18 cellular contexts compared by ENCODE assay signal in the genomic region with DNA sequence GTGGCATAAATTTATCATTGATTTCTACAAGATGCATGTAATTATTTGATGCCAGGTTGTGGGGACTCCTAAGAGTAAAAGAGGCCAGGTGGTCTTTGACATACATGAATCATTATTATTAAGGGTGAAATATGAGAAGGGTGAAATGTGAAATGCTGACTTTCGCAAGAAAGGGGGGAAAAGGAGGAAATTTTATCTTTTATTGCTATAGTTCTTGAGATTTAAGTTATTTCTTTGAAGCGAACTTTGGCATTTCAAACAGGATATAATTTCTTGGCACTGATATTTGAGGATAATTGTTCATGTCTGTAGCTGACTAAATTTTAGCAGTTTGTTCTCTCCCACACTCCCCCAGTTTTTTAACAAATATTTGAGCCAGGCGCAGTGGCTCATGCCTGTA.
DNase-seq lines count a peak whose midpoint lies in the region; ATAC-seq and TF ChIP-seq lines count a peak whose summit lies in the region.
"Had no signal": no experiment of that assay in that cellular context is flagged by ENCODE, and none has a peak within 500 bp of the region (broad histone marks: within the 10 kb centered on the region; RNA-seq: fewer than 3 reads in every experiment).

No MANE protein-coding gene starts in this region.

- H3K9me3 ChIP-seq in thymus (ENCODE audit: control insufficient read depth) (no peaks in the 10 kb centered on the region), A673 (ENCODE audit: low read depth, low read length, poor library complexity, severe bottlenecking) (no peaks in the 10 kb centered on the region)
- H3K9me3 ChIP-seq: Caco-2, HAP-1 had no signal

- peaks cover 60% of the 10 kb centered on the region for H3K4me1 Mint-ChIP-seq in activated CD8-positive, alpha-beta T cell treated with anti-CD3 and anti-CD28 coated beads for 36 hours (ENCODE audit: low read depth)
- H3K4me1 Mint-ChIP-seq in activated CD8-positive, alpha-beta T cell treated with anti-CD3 and anti-CD28 coated beads, Interleukin-2, amount 10 ng/mL, durations not matched to agents 7 days and 5 days (ENCODE audit: low read depth): peaks cover 38% of the 10 kb centered on the region

- H3K36me3 ChIP-seq in thymus (ENCODE audit: control insufficient read depth, insufficient read depth): peaks cover 8% of the 10 kb centered on the region
- no peaks in the 10 kb centered on the region for H3K36me3 ChIP-seq in A673 (ENCODE audit: insufficient read depth, low read length, poor library complexity, severe bottlenecking)
- H3K36me3 ChIP-seq: HAP-1 had no signal

- H3K27me3 Mint-ChIP-seq in activated CD8-positive, alpha-beta T cell treated with anti-CD3 and anti-CD28 coated beads for 36 hours: no peaks in the 10 kb centered on the region
- no peaks in the 10 kb centered on the region for H3K27me3 Mint-ChIP-seq in activated CD8-positive, alpha-beta T cell treated with anti-CD3 and anti-CD28 coated beads, Interleukin-2, amount 10 ng/mL, durations not matched to agents 7 days and 5 days (ENCODE audit: low read depth)

- POLR2A ChIA-PET in activated CD8-positive, alpha-beta T cell treated with anti-CD3 and anti-CD28 coated beads for 36 hours (lab: Charles Lee): interaction anchor here (0.6 to 0.9 kb wide), 3 partner anchors 13 to 91 kb away, joined by 3 read pairs; no protein-coding TSS in a partner anchor
- POLR2A ChIA-PET in activated CD8-positive, alpha-beta T cell treated with anti-CD3 and anti-CD28 coated beads, Interleukin-2, amount 10 ng/mL, durations not matched to agents 7 days and 5 days (lab: Charles Lee): no interaction called here
- POLR2A ChIA-PET in A673 (lab: Charles Lee; ENCODE audit: low non-redundant PET): no interaction called here

- peaks cover 3% of the 10 kb centered on the region for H3K4me1 ChIP-seq in thymus (ENCODE audit: control insufficient read depth, insufficient read depth, low read length)
- H3K4me1 ChIP-seq in A673 (ENCODE audit: insufficient read depth, low read length, poor library complexity, severe bottlenecking): peaks cover 9% of the 10 kb centered on the region
- H3K4me1 ChIP-seq: Caco-2, HAP-1 had no signal

- H3K36me3 Mint-ChIP-seq in activated CD8-positive, alpha-beta T cell treated with anti-CD3 and anti-CD28 coated beads for 36 hours (ENCODE audit: low read depth): peaks cover 33% of the 10 kb centered on the region
- peaks cover 25% of the 10 kb centered on the region for H3K36me3 Mint-ChIP-seq in activated CD8-positive, alpha-beta T cell treated with anti-CD3 and anti-CD28 coated beads, Interleukin-2, amount 10 ng/mL, durations not matched to agents 7 days and 5 days (ENCODE audit: low read depth)

- H3K27ac Mint-ChIP-seq in activated CD8-positive, alpha-beta T cell treated with anti-CD3 and anti-CD28 coated beads for 36 hours: peak overlapping the region; percentile 37
- H3K27ac Mint-ChIP-seq in activated CD8-positive, alpha-beta T cell treated with anti-CD3 and anti-CD28 coated beads, Interleukin-2, amount 10 ng/mL, durations not matched to agents 7 days and 5 days: no peak overlapping the region

- H3K27ac ChIP-seq in thymus (ENCODE audit: low read depth) (peak overlapping the region; percentile 18), A673 (ENCODE audit: low read depth, low read length, poor library complexity, severe bottlenecking) (no peak overlapping the region)
- H3K27ac ChIP-seq: HL-60, PC-9 had no signal

- no TSS peak for BruUV-seq in A673 (replicated peaks; lab: Mats Ljungman, UMichigan)

- H3K9me3 Mint-ChIP-seq in activated CD8-positive, alpha-beta T cell treated with anti-CD3 and anti-CD28 coated beads for 36 hours: no peaks in the 10 kb centered on the region
- no peaks in the 10 kb centered on the region for H3K9me3 Mint-ChIP-seq in activated CD8-positive, alpha-beta T cell treated with anti-CD3 and anti-CD28 coated beads, Interleukin-2, amount 10 ng/mL, durations not matched to agents 7 days and 5 days (ENCODE audit: insufficient read depth)

- H3K27me3 ChIP-seq in thymus (ENCODE audit: control insufficient read depth, insufficient read depth) (no peaks in the 10 kb centered on the region), A673 (replicated peaks; ENCODE audit: insufficient read depth, low read depth, low read length, poor library complexity) (no peaks in the 10 kb centered on the region)

- WGBS in thymus: 93% methylated on average over 3 of the region's 3 CpGs

- H3K4me3 Mint-ChIP-seq in activated CD8-positive, alpha-beta T cell treated with anti-CD3 and anti-CD28 coated beads for 36 hours: no peak overlapping the region
- no peak overlapping the region for H3K4me3 Mint-ChIP-seq in activated CD8-positive, alpha-beta T cell treated with anti-CD3 and anti-CD28 coated beads, Interleukin-2, amount 10 ng/mL, durations not matched to agents 7 days and 5 days
- H3K4me3 Mint-ChIP-seq: CD14-positive monocyte had no signal

- ATAC-seq in activated CD8-positive, alpha-beta T cell treated with anti-CD3 and anti-CD28 coated beads for 36 hours: no peak
- ATAC-seq in activated CD8-positive, alpha-beta T cell treated with anti-CD3 and anti-CD28 coated beads, Interleukin-2, amount 10 ng/mL, durations not matched to agents 7 days and 5 days: no peak

- no peak for DNase-seq in activated CD8-positive, alpha-beta T cell treated with anti-CD3 and anti-CD28 coated beads for 36 hours
- DNase-seq in activated CD8-positive, alpha-beta T cell treated with anti-CD3 and anti-CD28 coated beads, Interleukin-2, amount 10 ng/mL, durations not matched to agents 7 days and 5 days: no peak
- DNase-seq in NCI-H2171 treated with DMSO at 0.1 percent for 48 hours (lab: John Stamatoyannopoulos, UW): peak; percentile 70
- peak; percentile 65 for DNase-seq in left kidney (ENCODE audit: low read depth, low spot score)
- no peak for DNase-seq in H4 (ENCODE audit: low spot score)
- no peak for DNase-seq in HuH-7.5 (ENCODE audit: low spot score)
- no peak for DNase-seq in A673 (ENCODE audit: low spot score)
- DNase-seq: Caco-2, DMS79, KBM-7, NCI-H1436 treated with DMSO at 0.1 percent for 48 hours, NCI-H2107, NCI-H774, PC-9 had no signal

- CTCF ChIA-PET in activated CD8-positive, alpha-beta T cell treated with anti-CD3 and anti-CD28 coated beads for 36 hours (lab: Charles Lee): interaction anchor here (1.2 to 1.4 kb wide), 2 partner anchors 27 to 100 kb away, joined by 3 to 5 read pairs; no protein-coding TSS in a partner anchor
- CTCF ChIA-PET in activated CD8-positive, alpha-beta T cell treated with anti-CD3 and anti-CD28 coated beads, Interleukin-2, amount 10 ng/mL, durations not matched to agents 7 days and 5 days (lab: Charles Lee): interaction anchor here (1.0 to 3.1 kb wide), 3 partner anchors 11 to 201 kb away, joined by 3 to 10 read pairs (median 8); no protein-coding TSS in a partner anchor
- CTCF ChIA-PET in A673 (lab: Charles Lee): no interaction called here

- no peak for TF ChIP-seq CTCF in activated CD8-positive, alpha-beta T cell treated with anti-CD3 and anti-CD28 coated beads for 36 hours (IDR thresholded peaks at IDR 0.05)
- TF ChIP-seq CTCF in A673 (conservative IDR thresholded peaks at IDR 0.05; ENCODE audit: low read depth, low read length): no peak

- intact Hi-C loops in activated CD8-positive, alpha-beta T cell treated with anti-CD3 and anti-CD28 coated beads for 36 hours (cut with micrococcal nuclease): no loop called here
- intact Hi-C loops in A673 (cut with micrococcal nuclease; ENCODE audit: unreplicated experiment): no loop called here

- no peak overlapping the region for H3K4me3 ChIP-seq in thymus (ENCODE audit: low read length)
- no peak overlapping the region for H3K4me3 ChIP-seq in A673 (ENCODE audit: low read depth, low read length, poor library complexity, severe bottlenecking)
- H3K4me3 ChIP-seq: HAP-1, PC-9 had no signal

Comparison
In these comparisons a context has a peak if more than half of its experiments do, and no peak if none do; other contexts are left out.
1. DNase-seq: peak in NCI-H2171 treated with DMSO at 0.1 percent for 48 hours (single experiment) and left kidney (single experiment); none in activated CD8-positive, alpha-beta T cell treated with anti-CD3 and anti-CD28 coated beads for 36 hours (single experiment), activated CD8-positive, alpha-beta T cell treated with anti-CD3 and anti-CD28 coated beads, Interleukin-2, amount 10 ng/mL, durations not matched to agents 7 days and 5 days (single experiment), H4 (single experiment), HuH-7.5 (single experiment) and A673 (single experiment).